In genomic region chr17:5128387-5128786, GRCh38 we compare ENCODE assay signal across 1 cellular context. TPM values are rescaled to one million over a fixed set of nuclear protein-coding genes. Genes with fewer than 3 reads are reported as not detected.
"Had no signal": no experiment of that assay in that cellular context is flagged by ENCODE, and none has a peak within 500 bp of the region (broad histone marks: within the 10 kb centered on the region; RNA-seq: fewer than 3 reads in every experiment).

No MANE protein-coding gene starts in this region.

RNA-seq across cellular contexts. Expression of gene USP6, which starts 12.6 kb away (rescaled TPM):
- total RNA-seq: lung microvascular endothelial cell had no signal
